Comparison of ENCODE assay signal across 19 cellular contexts in the genomic region with DNA sequence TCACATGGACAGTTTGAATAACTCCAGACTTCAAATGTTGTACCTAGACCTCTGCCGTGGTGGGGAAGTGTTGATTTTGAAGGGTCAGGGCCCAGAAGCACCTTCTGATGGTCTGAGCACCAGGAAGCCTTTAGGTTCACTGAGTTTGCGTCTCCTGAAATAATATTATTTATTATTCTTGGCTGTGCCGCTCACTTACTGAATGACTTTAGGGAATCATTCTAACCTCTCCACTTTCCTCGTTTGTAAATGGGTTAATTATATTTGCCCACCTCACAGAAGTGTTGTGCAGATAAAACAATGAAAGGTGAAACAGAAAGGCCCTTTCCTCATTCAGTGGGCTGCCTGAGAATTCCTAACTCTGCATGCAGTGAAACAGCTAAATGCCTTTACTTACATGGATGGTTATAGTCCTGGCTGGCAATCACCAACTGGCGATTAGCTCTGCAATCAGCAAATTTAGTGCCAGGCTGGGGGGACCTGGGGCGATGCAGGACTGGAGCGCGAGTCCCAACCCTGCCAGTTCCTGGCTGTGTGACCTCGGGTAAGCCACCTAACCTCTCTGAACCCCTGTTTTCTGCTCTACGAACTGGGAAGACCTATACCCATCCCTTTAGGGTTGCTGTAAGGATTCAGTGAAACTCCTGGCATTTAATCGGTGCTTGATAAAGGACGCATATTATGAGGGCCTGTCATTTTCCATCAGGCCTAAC. TPM values are rescaled to one million over a fixed set of nuclear protein-coding genes. Genes with fewer than 3 reads are reported as not detected.
DNase-seq lines count a peak whose midpoint lies in the region; ATAC-seq and TF ChIP-seq lines count a peak whose summit lies in the region.
"Had no signal": no experiment of that assay in that cellular context is flagged by ENCODE, and none has a peak within 500 bp of the region (broad histone marks: within the 10 kb centered on the region; RNA-seq: fewer than 3 reads in every experiment).

No MANE protein-coding gene starts in this region.

- WGBS in gastroesophageal sphincter (ENCODE audit: low coverage in 1 of 2), 2 donors, result 57 to 91% methylated on average over 5 to 11 of the region's 12 CpGs

- peaks cover 0 to 8% (median 0%) of the 10 kb centered on the region in 3 donors for H3K9me3 ChIP-seq in gastroesophageal sphincter

- no peak for TF ChIP-seq EP300 in gastroesophageal sphincter (IDR thresholded peaks at IDR 0.05)

- H3K36me3 ChIP-seq in gastroesophageal sphincter, result no peaks in the 10 kb centered on the region

- TF ChIP-seq POLR2A in gastroesophageal sphincter (IDR thresholded peaks at IDR 0.05), result no peak

- H3K27ac ChIP-seq in gastroesophageal sphincter, result no peak overlapping the region
- H3K27ac ChIP-seq: 22Rv1, A549, C4-2B had no signal

- DNase-seq in NCI-H748 (lab: John Stamatoyannopoulos, UW; ENCODE audit: unreplicated experiment) (peak; percentile 18), NCI-H748 treated with DMSO at 0.1 percent for 48 hours (lab: John Stamatoyannopoulos, UW) (no peak), dermis microvascular lymphatic vessel endothelial cell (ENCODE audit: low read depth in 2 of 2) (peak; percentile 87 to 96)
- DNase-seq in central memory CD4-positive, alpha-beta T cell, result no peak
- DNase-seq: AML-193; Caco-2; CD4-positive, alpha-beta T cell; DMS153; DMS79; GDM1; GOT3; H9 had no signal

- no peaks in the 10 kb centered on the region for H3K27me3 ChIP-seq in gastroesophageal sphincter

- no peak overlapping the region for H3K4me3 ChIP-seq in gastroesophageal sphincter
- H3K4me3 ChIP-seq: A549 had no signal

- TF ChIP-seq CTCF in gastroesophageal sphincter (IDR thresholded peaks at IDR 0.05), result no peak

- ATAC-seq in gastroesophageal sphincter (peak; percentile 53), GM21360 (IDR thresholded peaks at IDR 0.05; ENCODE audit: unreplicated experiment) (no peak), HG03442 (IDR thresholded peaks at IDR 0.05; ENCODE audit: unreplicated experiment) (no peak)
- ATAC-seq: A549 had no signal

- H3K4me1 ChIP-seq in gastroesophageal sphincter, result peaks cover 0 to 11% (median 0%) of the 10 kb centered on the region in 3 donors

RNA-seq across cellular contexts. Expression of a gene that starts 57.5 kb away (rescaled TPM):
- 0.13 and 0.63 TPM in 2 replicates for total RNA-seq in dermis microvascular lymphatic vessel endothelial cell
- total RNA-seq in gastroesophageal sphincter, result 1 to 10 TPM in 3 of 4 donors, not detected in 1; 1.1 to 1.8 (median 1.8) TPM
- total RNA-seq: Caco-2, HT-29 had no signal

Comparison
In these comparisons a context has a peak if more than half of its experiments do, and no peak if none do; other contexts are left out.
1. DNase-seq: peak in NCI-H748 (single experiment) and dermis microvascular lymphatic vessel endothelial cell (2 of 2); none in NCI-H748 treated with DMSO at 0.1 percent for 48 hours (single experiment) and central memory CD4-positive, alpha-beta T cell (single experiment).